ENCODE assay signal across 17 cellular contexts in genomic region chr22:29867260-29867659, GRCh38. TPM values are rescaled to one million over a fixed set of nuclear protein-coding genes. Genes with fewer than 3 reads are reported as not detected.
DNase-seq lines count a peak whose midpoint lies in the region; ATAC-seq and TF ChIP-seq lines count a peak whose summit lies in the region.
"Had no signal": no experiment of that assay in that cellular context is flagged by ENCODE, and none has a peak within 500 bp of the region (broad histone marks: within the 10 kb centered on the region; RNA-seq: fewer than 3 reads in every experiment).

No MANE protein-coding gene starts in this region.

- H3K79me2 ChIP-seq in mammary epithelial cell (ENCODE audit: insufficient read depth, low read length): no peaks in the 10 kb centered on the region

- no peak overlapping the region for H3K27ac Mint-ChIP-seq in MCF 10A (ENCODE audit: low read depth, unreplicated experiment)
- H3K27ac Mint-ChIP-seq: CD4-positive, alpha-beta memory T cell had no signal

- in situ Hi-C loops in mammary epithelial cell (cut with MboI; ENCODE audit: low sequenced_read_pairs in 2 of 2): no loop called here

- ATAC-seq in left lobe of liver: no peak
- ATAC-seq in HG02610 (IDR thresholded peaks at IDR 0.05; ENCODE audit: unreplicated experiment): no peak
- ATAC-seq: A549 had no signal

- intact Hi-C loops in mammary epithelial cell (cut with micrococcal nuclease): no loop called here
- intact Hi-C loops in MCF 10A (cut with micrococcal nuclease): no loop called here
- intact Hi-C loops in A673 (cut with micrococcal nuclease; ENCODE audit: unreplicated experiment): no loop called here

- H3K27me3 ChIP-seq in mammary epithelial cell (ENCODE audit: insufficient read depth, low read length) (no peaks in the 10 kb centered on the region), A673 (replicated peaks; ENCODE audit: insufficient read depth, low read depth, low read length, poor library complexity) (no peaks in the 10 kb centered on the region)
- H3K27me3 ChIP-seq: BLaER1 had no signal

- POLR2A ChIA-PET in MCF 10A (lab: Yijun Ruan, JAX): interaction anchor here (0.7 kb wide), 1 partner anchor 370 kb away, joined by 3 read pairs; no protein-coding TSS in a partner anchor
- POLR2A ChIA-PET in A673 (lab: Charles Lee; ENCODE audit: low non-redundant PET): no interaction called here

- no peak overlapping the region for H3K9ac ChIP-seq in mammary epithelial cell (ENCODE audit: insufficient read depth, low read length)
- H3K9ac ChIP-seq: BLaER1 had no signal

- dilution Hi-C loops in mammary epithelial cell (cut with HindIII; ENCODE audit: low sequenced_read_pairs): loop anchor here (5.0 kb wide), 1 partner anchor 70 kb away; no protein-coding TSS in a partner anchor

- H3K27ac ChIP-seq in mammary epithelial cell (ENCODE audit: insufficient read depth, low read depth, low read length) (no peak overlapping the region), A673 (ENCODE audit: low read depth, low read length, poor library complexity, severe bottlenecking) (no peak overlapping the region)
- H3K27ac ChIP-seq: 22Rv1, A549, BLaER1 had no signal

- peaks cover 16% of the 10 kb centered on the region for H3K4me1 ChIP-seq in mammary epithelial cell (ENCODE audit: insufficient read depth, low read length)
- H3K4me1 ChIP-seq in A673 (ENCODE audit: insufficient read depth, low read length, poor library complexity, severe bottlenecking): peaks cover 16% of the 10 kb centered on the region
- H3K4me1 ChIP-seq: A549 had no signal

- H3K4me1 Mint-ChIP-seq in MCF 10A (ENCODE audit: insufficient read depth, unreplicated experiment): peaks cover 5% of the 10 kb centered on the region

- DNase-seq in mammary epithelial cell (peak; percentile 12), MCF 10A (ENCODE audit: unreplicated experiment) (no peak), epithelial cell of esophagus (ENCODE audit: low read depth) (peak; percentile 40), left lobe of liver (ENCODE audit: low spot score) (peak; percentile 4), ureter (ENCODE audit: low spot score) (peak; percentile 1), A673 (ENCODE audit: low spot score) (no peak), MV-4-11 (lab: John Stamatoyannopoulos, UW) (no peak)
- DNase-seq: CD4-positive, alpha-beta memory T cell; DMS153; DMS79 treated with DMSO at 0.1 percent for 48 hours; IMR-90 had no signal

- no peaks in the 10 kb centered on the region for H3K9me3 Mint-ChIP-seq in MCF 10A (ENCODE audit: unreplicated experiment)
- H3K9me3 Mint-ChIP-seq: CD14-positive monocyte; CD4-positive, alpha-beta memory T cell had no signal

- no peak overlapping the region for H2AFZ ChIP-seq in mammary epithelial cell (ENCODE audit: low read depth, low read length)

- no peak overlapping the region for H3K4me3 ChIP-seq in mammary epithelial cell (replicated peaks in 1 of 3; ENCODE audit: insufficient read depth in 1 of 3, low read depth in 2 of 3, low read length in 3 of 3)
- H3K4me3 ChIP-seq in epithelial cell of esophagus (ENCODE audit: low read length): no peak overlapping the region
- H3K4me3 ChIP-seq in A673 (ENCODE audit: low read depth, low read length, poor library complexity, severe bottlenecking): no peak overlapping the region
- H3K4me3 ChIP-seq: A549, BLaER1, HAP-1 had no signal

- no TSS peak for BruUV-seq in mammary epithelial cell (replicated peaks; lab: Mats Ljungman, UMichigan)
- BruUV-seq in MCF 10A (replicated peaks; lab: Mats Ljungman, UMichigan): no TSS peak
- BruUV-seq in A673 (replicated peaks; lab: Mats Ljungman, UMichigan): no TSS peak

- H3K4me2 ChIP-seq in mammary epithelial cell (ENCODE audit: insufficient read depth, low read depth, low read length): no peak overlapping the region
- H3K4me2 ChIP-seq: A549, BLaER1 had no signal

- no peaks in the 10 kb centered on the region for H3K36me3 Mint-ChIP-seq in MCF 10A (ENCODE audit: insufficient read depth, unreplicated experiment)
- H3K36me3 Mint-ChIP-seq: CD14-positive monocyte; CD4-positive, alpha-beta memory T cell had no signal

- no peaks in the 10 kb centered on the region for H3K27me3 Mint-ChIP-seq in MCF 10A (ENCODE audit: insufficient read depth, unreplicated experiment)

- no peaks in the 10 kb centered on the region for H3K9me3 ChIP-seq in mammary epithelial cell (replicated peaks; ENCODE audit: insufficient read depth, low read length)
- H3K9me3 ChIP-seq in A673 (ENCODE audit: low read depth, low read length, poor library complexity, severe bottlenecking): no peaks in the 10 kb centered on the region
- H3K9me3 ChIP-seq: A549, BLaER1, HAP-1 had no signal

- no peak for TF ChIP-seq CTCF in mammary epithelial cell (conservative IDR thresholded peaks at IDR 0.05 in 1 of 2, IDR thresholded peaks at IDR 0.05 in 1 of 2; ENCODE audit: extremely low read depth in 1 of 2, insufficient read depth in 1 of 2, low read depth in 1 of 2, low read length in 2 of 2)
- TF ChIP-seq CTCF in MCF 10A (IDR thresholded peaks at IDR 0.05; ENCODE audit: unreplicated experiment): no peak
- TF ChIP-seq CTCF in epithelial cell of esophagus (IDR thresholded peaks at IDR 0.05; ENCODE audit: insufficient read depth, low read depth, low read length, missing control alignments): no peak
- TF ChIP-seq CTCF in A673 (conservative IDR thresholded peaks at IDR 0.05; ENCODE audit: low read depth, low read length): no peak

- H4K20me1 ChIP-seq in mammary epithelial cell (ENCODE audit: insufficient read depth, low read length): no peaks in the 10 kb centered on the region
- H4K20me1 ChIP-seq: BLaER1 had no signal

- CTCF ChIA-PET in mammary epithelial cell (lab: Charles Lee; ENCODE audit: low non-redundant PET): no interaction called here
- CTCF ChIA-PET in MCF 10A (lab: Yijun Ruan, JAX): interaction anchor here (0.6 kb wide), 1 partner anchor 779 kb away, joined by 6 read pairs; no protein-coding TSS in a partner anchor
- CTCF ChIA-PET in A673 (lab: Charles Lee): no interaction called here

- no peak overlapping the region for H3K4me3 Mint-ChIP-seq in MCF 10A (ENCODE audit: unreplicated experiment)
- H3K4me3 Mint-ChIP-seq: CD14-positive monocyte; CD4-positive, alpha-beta memory T cell had no signal

- H3K36me3 ChIP-seq in mammary epithelial cell (ENCODE audit: insufficient read depth, low read length) (no peaks in the 10 kb centered on the region), A673 (ENCODE audit: insufficient read depth, low read length, poor library complexity, severe bottlenecking) (no peaks in the 10 kb centered on the region)
- H3K36me3 ChIP-seq: BLaER1, HAP-1 had no signal

RNA-seq across cellular contexts. Expression of gene MTMR3, which starts 15.7 kb away (rescaled TPM):
- total RNA-seq in mammary epithelial cell (10 to 100 TPM; 34.1 to 67.2 TPM), MCF 10A (2022) (34.4 and 36.4 TPM in 2 replicates), left lobe of liver (12.8 TPM), ureter (81.3 TPM), A673 (2021) (25.0 and 26.4 TPM in 2 replicates)
- polyA plus RNA-seq in mammary epithelial cell: 11.1 TPM
- 35.4 TPM for polyA minus RNA-seq in mammary epithelial cell

RNA-seq across cellular contexts. Expression of gene ASCC2, which starts 29.2 kb away (rescaled TPM):
- total RNA-seq in mammary epithelial cell: 10 to 100 TPM; 41.3 to 72.2 TPM
- polyA plus RNA-seq in mammary epithelial cell: 41.7 TPM
- polyA minus RNA-seq in mammary epithelial cell: 155 TPM
- total RNA-seq in MCF 10A (2022): 63.2 and 70.7 TPM in 2 replicates
- total RNA-seq in left lobe of liver: 46.9 TPM
- total RNA-seq in ureter: 147 TPM
- 54.5 and 54.9 TPM in 2 replicates for total RNA-seq in A673 (2021)

Comparison
In these comparisons a context has a peak if more than half of its experiments do, and no peak if none do; other contexts are left out.
1. DNase-seq: peak in mammary epithelial cell (single experiment), epithelial cell of esophagus (single experiment), left lobe of liver (single experiment) and ureter (single experiment); none in MCF 10A (single experiment), A673 (single experiment) and MV-4-11 (single experiment).